Comparison of ENCODE assay signal across 7 cellular contexts in the genomic region with DNA sequence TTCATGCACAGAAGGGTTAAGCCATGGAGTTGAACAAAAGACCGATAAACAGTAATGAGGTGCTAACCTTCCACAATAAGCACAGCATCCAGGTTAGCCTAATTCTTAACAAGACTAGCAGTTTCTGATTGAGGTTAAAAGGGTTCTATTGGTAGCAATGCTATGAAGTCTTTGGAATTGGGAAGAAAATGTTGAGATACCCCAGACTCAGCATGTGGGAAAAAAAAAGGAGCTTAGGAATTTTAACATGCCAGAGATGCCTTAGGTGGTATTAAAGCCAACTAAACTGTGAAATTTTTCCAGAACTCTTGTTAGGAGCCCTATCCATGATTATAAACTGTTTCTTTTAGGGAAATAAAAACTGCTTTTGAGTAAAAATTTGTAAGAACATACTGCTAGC.
"Had no signal": no experiment of that assay in that cellular context is flagged by ENCODE, and none has a peak within 500 bp of the region (broad histone marks: within the 10 kb centered on the region; RNA-seq: fewer than 3 reads in every experiment).

No MANE protein-coding gene starts in this region.

- ATAC-seq: HepG2 had no signal

- H3K27ac ChIP-seq: HL-60 had no signal

- H3K27ac Mint-ChIP-seq: H9, IgD-negative memory B cell had no signal

- DNase-seq: GOT3, H9, HCEC 1CT, KBM-7 had no signal

- H3K27me3 Mint-ChIP-seq: IgD-negative memory B cell had no signal

- H3K4me1 Mint-ChIP-seq: IgD-negative memory B cell had no signal

- H3K9me3 Mint-ChIP-seq: H9 had no signal

- H3K36me3 Mint-ChIP-seq: IgD-negative memory B cell had no signal

- H3K4me3 Mint-ChIP-seq: H9, IgD-negative memory B cell had no signal
